Comparison of ENCODE assay signal across 8 cellular contexts in genomic region chr6:52497652-52498408, GRCh38.
DNase-seq lines count a peak whose midpoint lies in the region; ATAC-seq, FAIRE-seq and TF ChIP-seq lines count a peak whose summit lies in the region.

No MANE protein-coding gene starts in this region.

- H3K4me1 Mint-ChIP-seq in stimulated activated naive B cell treated with anti-CD40 and anti-IgM and Interleukin-4, amounts not matched to agents 10 μg/mL and 1 μg/mL and 100 μg/mL, for 72 hours, result peaks cover 24 to 39% of the 10 kb centered on the region in 2 donors

- H3K4me1 ChIP-seq in ascending aorta (peaks cover 11 to 31% of the 10 kb centered on the region in 2 donors), prostate gland (replicated peaks) (no peaks in the 10 kb centered on the region)

- H3K36me3 ChIP-seq in ascending aorta (peaks cover 0 to 13% of the 10 kb centered on the region in 2 donors), prostate gland (no peaks in the 10 kb centered on the region)

- ATAC-seq in GM21367 (IDR thresholded peaks at IDR 0.05; ENCODE audit: unreplicated experiment) (peak; percentile 86), HG03520 (IDR thresholded peaks at IDR 0.05; ENCODE audit: unreplicated experiment) (peak; percentile 85)
- ATAC-seq in stimulated activated naive B cell treated with anti-CD40 and anti-IgM and Interleukin-4, amounts not matched to agents 10 μg/mL and 1 μg/mL and 100 μg/mL, for 72 hours (replicated peaks), result peak; percentile 61 to 73

- H3K27ac Mint-ChIP-seq in stimulated activated naive B cell treated with anti-CD40 and anti-IgM and Interleukin-4, amounts not matched to agents 10 μg/mL and 1 μg/mL and 100 μg/mL, for 72 hours, result peak overlapping the region; percentile 89

- H3K4me3 ChIP-seq in ascending aorta, result no peak overlapping the region
- H3K4me3 ChIP-seq in prostate gland, result no peak overlapping the region

- WGBS in prostate gland, result 71% methylated on average over 14 of the region's 14 CpGs

- no peaks in the 10 kb centered on the region for H3K9me3 ChIP-seq in ascending aorta
- H3K9me3 ChIP-seq in prostate gland, result no peaks in the 10 kb centered on the region

- peak overlapping the region in 1 of 2 donors; percentile 22 for H3K4me3 Mint-ChIP-seq in stimulated activated naive B cell treated with anti-CD40 and anti-IgM and Interleukin-4, amounts not matched to agents 10 μg/mL and 1 μg/mL and 100 μg/mL, for 72 hours

- peaks cover 0 to 4% of the 10 kb centered on the region in 2 donors for H3K9me3 Mint-ChIP-seq in stimulated activated naive B cell treated with anti-CD40 and anti-IgM and Interleukin-4, amounts not matched to agents 10 μg/mL and 1 μg/mL and 100 μg/mL, for 72 hours

- peak; percentile 80 for DNase-seq in DMS153 (lab: John Stamatoyannopoulos, UW)
- DNase-seq in ascending aorta (ENCODE audit: low spot score in 2 of 2), result peak in 1 of 2 donors; percentile 86
- DNase-seq in stimulated activated naive B cell treated with anti-CD40 and anti-IgM and Interleukin-4, amounts not matched to agents 10 μg/mL and 1 μg/mL and 100 μg/mL, for 72 hours, result peak; percentile 34
- DNase-seq in prostate gland (ENCODE audit: low spot score), result no peak
- DNase-seq in D721Med (ENCODE audit: insufficient read length, low spot score), result no peak
- no peak for DNase-seq in cerebellar nuclear complex (lab: John Stamatoyannopoulos, UW)

- FAIRE-seq in D721Med (lab: Jason Lieb, UNC), result no peak

- peak overlapping the region; percentile 78 to 90 for H3K27ac ChIP-seq in ascending aorta
- no peak overlapping the region for H3K27ac ChIP-seq in prostate gland

- no peak for TF ChIP-seq POLR2A in prostate gland (IDR thresholded peaks at IDR 0.05)

- no peaks in the 10 kb centered on the region for H3K27me3 ChIP-seq in ascending aorta
- no peaks in the 10 kb centered on the region for H3K27me3 ChIP-seq in prostate gland (replicated peaks; ENCODE audit: insufficient read depth)

- no peak for TF ChIP-seq CTCF in ascending aorta (IDR thresholded peaks at IDR 0.05)
- no peak for TF ChIP-seq CTCF in prostate gland (IDR thresholded peaks at IDR 0.05)
- TF ChIP-seq CTCF in D721Med (IDR thresholded peaks at IDR 0.05; ENCODE audit: insufficient read depth, missing control alignments), result no peak

- intact Hi-C loops in ascending aorta (cut with DNase I) (loop anchor here (1.0 to 2.0 kb wide), 2 partner anchors 78 to 99 kb away; no protein-coding TSS in a partner anchor), prostate gland (cut with DNase I) (loop anchor here (5.0 to 10.0 kb wide), 2 partner anchors 79 to 167 kb away; partner anchors contain the start of gene TRAM2)

- no peaks in the 10 kb centered on the region for H3K27me3 Mint-ChIP-seq in stimulated activated naive B cell treated with anti-CD40 and anti-IgM and Interleukin-4, amounts not matched to agents 10 μg/mL and 1 μg/mL and 100 μg/mL, for 72 hours

- H3K36me3 Mint-ChIP-seq in stimulated activated naive B cell treated with anti-CD40 and anti-IgM and Interleukin-4, amounts not matched to agents 10 μg/mL and 1 μg/mL and 100 μg/mL, for 72 hours, result peaks cover 3 to 17% of the 10 kb centered on the region in 2 donors

Comparison
In these comparisons a context has a peak if more than half of its experiments do, and no peak if none do; other contexts are left out.
1. DNase-seq: peak in DMS153 (single experiment) and stimulated activated naive B cell treated with anti-CD40 and anti-IgM and Interleukin-4, amounts not matched to agents 10 μg/mL and 1 μg/mL and 100 μg/mL, for 72 hours (single experiment); none in prostate gland (single experiment), D721Med (single experiment) and cerebellar nuclear complex (0 of 2).
2. H3K27ac ChIP-seq: peak in ascending aorta (2 of 2); none in prostate gland (0 of 2).
3. Peak in every context shown above with its lines, with median percentiles within 50 percentile points of each other: ATAC-seq.